ENCODE assay signal across 17 cellular contexts in the genomic region with DNA sequence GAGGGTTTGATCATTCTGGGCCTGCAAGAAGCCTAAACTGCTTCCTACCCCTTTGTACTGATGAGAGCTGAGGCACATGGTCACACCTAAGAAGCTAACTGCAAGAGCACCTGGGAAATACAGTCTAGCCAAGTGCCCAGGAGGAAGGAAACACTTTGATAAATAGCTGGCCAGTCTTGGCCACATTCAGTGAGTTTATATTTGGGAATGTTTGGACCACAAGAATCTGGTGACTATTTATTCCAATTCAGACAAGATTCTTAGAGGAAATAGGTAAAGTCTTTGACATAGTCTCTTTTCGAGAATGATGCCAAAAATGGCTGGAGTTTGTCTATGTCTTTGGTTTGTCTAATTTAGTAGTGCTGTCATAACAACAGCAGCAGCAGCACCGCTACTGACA.
A peak's percentile ranks its signal among the peaks of the same experiment; 100 is the strongest.
DNase-seq lines count a peak whose midpoint lies in the region; ATAC-seq, FAIRE-seq and TF ChIP-seq lines count a peak whose summit lies in the region.
"Had no signal": no experiment of that assay in that cellular context is flagged by ENCODE, and none has a peak within 500 bp of the region (broad histone marks: within the 10 kb centered on the region; RNA-seq: fewer than 3 reads in every experiment).

No MANE protein-coding gene starts in this region.

- ATAC-seq in HG03439 (IDR thresholded peaks at IDR 0.05; ENCODE audit: unreplicated experiment), result no peak
- ATAC-seq: GM12878 had no signal

- H3K4me3 ChIP-seq in mammary epithelial cell (replicated peaks in 1 of 3; ENCODE audit: insufficient read depth in 1 of 3, low read depth in 2 of 3, low read length in 3 of 3) (no peak overlapping the region), keratinocyte (ENCODE audit: control insufficient read depth in 2 of 3, extremely low read depth in 1 of 3, insufficient read depth in 2 of 3, low read depth in 1 of 3, low read length in 3 of 3) (no peak overlapping the region), spleen (no peak overlapping the region)
- H3K4me3 ChIP-seq: BLaER1, GM12878, GM23248 had no signal

- no peak for TF ChIP-seq POLR2A in spleen (IDR thresholded peaks at IDR 0.05)

- dilution Hi-C loops in mammary epithelial cell (cut with HindIII; ENCODE audit: low sequenced_read_pairs) (no loop called here), keratinocyte (cut with MboI; ENCODE audit: extremely low pct_ligation_motif_present, low sequenced_read_pairs) (no loop called here)

- WGBS in mammary epithelial cell (ENCODE audit: low coverage, missing lambda C conversion rate), result 65% methylated on average over 2 of the region's 2 CpGs
- 72 to 93% (median 87%) methylated on average over 2 of the region's 2 CpGs for WGBS in spleen, 5 donors

- H3K9me3 ChIP-seq in mammary epithelial cell (replicated peaks; ENCODE audit: insufficient read depth, low read length) (no peaks in the 10 kb centered on the region), keratinocyte (ENCODE audit: control insufficient read depth, low read depth, low read length) (no peaks in the 10 kb centered on the region), spleen (no peaks in the 10 kb centered on the region)

- no peak overlapping the region for H3K4me3 Mint-ChIP-seq in MCF 10A (ENCODE audit: unreplicated experiment)
- H3K4me3 Mint-ChIP-seq: CD4-positive, CD25-positive, alpha-beta regulatory T cell; IgD-negative memory B cell had no signal

- H3K9me3 Mint-ChIP-seq in MCF 10A (ENCODE audit: unreplicated experiment), result no peaks in the 10 kb centered on the region

- peaks cover 26% of the 10 kb centered on the region for H3K4me1 Mint-ChIP-seq in MCF 10A (ENCODE audit: insufficient read depth, unreplicated experiment)
- H3K4me1 Mint-ChIP-seq: CD4-positive, CD25-positive, alpha-beta regulatory T cell had no signal

- H3K27me3 ChIP-seq in mammary epithelial cell (ENCODE audit: insufficient read depth, low read length), result no peaks in the 10 kb centered on the region
- no peaks in the 10 kb centered on the region for H3K27me3 ChIP-seq in keratinocyte (ENCODE audit: control insufficient read depth, extremely low read depth, insufficient read depth, low read length)
- H3K27me3 ChIP-seq in spleen (replicated peaks in 1 of 7), result peaks cover 0 to 7% (median 0%) of the 10 kb centered on the region in 7 donors
- H3K27me3 ChIP-seq: BLaER1 had no signal

- H3K9ac ChIP-seq in mammary epithelial cell (ENCODE audit: insufficient read depth, low read length) (no peak overlapping the region), keratinocyte (ENCODE audit: control insufficient read depth, extremely low read depth, insufficient read depth, low read length) (no peak overlapping the region)
- H3K9ac ChIP-seq: BLaER1, GM23248 had no signal

- H3K27me3 Mint-ChIP-seq in MCF 10A (ENCODE audit: insufficient read depth, unreplicated experiment), result no peaks in the 10 kb centered on the region
- H3K27me3 Mint-ChIP-seq: CD4-positive, CD25-positive, alpha-beta regulatory T cell had no signal

- H3K4me1 ChIP-seq in mammary epithelial cell (ENCODE audit: insufficient read depth, low read length) (peaks cover 46% of the 10 kb centered on the region), keratinocyte (ENCODE audit: control insufficient read depth, extremely low read depth, insufficient read depth, low read length) (peaks cover 31% of the 10 kb centered on the region), spleen (no peaks in the 10 kb centered on the region)

- H3K27ac ChIP-seq in mammary epithelial cell (ENCODE audit: insufficient read depth, low read depth, low read length) (no peak overlapping the region), keratinocyte (ENCODE audit: control insufficient read depth, insufficient read depth, low read length) (no peak overlapping the region), spleen (no peak overlapping the region)
- H3K27ac ChIP-seq: 22Rv1, BLaER1, GM23248 had no signal

- no peaks in the 10 kb centered on the region for H4K20me1 ChIP-seq in mammary epithelial cell (ENCODE audit: insufficient read depth, low read length)
- no peaks in the 10 kb centered on the region for H4K20me1 ChIP-seq in keratinocyte (ENCODE audit: control insufficient read depth, extremely low read depth, insufficient read depth, low read length)
- H4K20me1 ChIP-seq: BLaER1 had no signal

- CTCF ChIA-PET in mammary epithelial cell (lab: Charles Lee; ENCODE audit: low non-redundant PET) (interaction anchor here (0.7 kb wide), 1 partner anchor 307 kb away, joined by 3 read pairs; no protein-coding TSS in a partner anchor), MCF 10A (lab: Yijun Ruan, JAX) (interaction anchor here (0.6 kb wide), 1 partner anchor 36 kb away, joined by 3 read pairs; no protein-coding TSS in a partner anchor)

- in situ Hi-C loops in mammary epithelial cell (cut with MboI; ENCODE audit: low sequenced_read_pairs in 2 of 2), result no loop called here

- FAIRE-seq in keratinocyte (lab: Jason Lieb, UNC), result peak; percentile 52
- FAIRE-seq: GM12878, GM18507, H54 had no signal

- H3K4me2 ChIP-seq in mammary epithelial cell (ENCODE audit: insufficient read depth, low read depth, low read length), result no peak overlapping the region
- H3K4me2 ChIP-seq in keratinocyte (ENCODE audit: control insufficient read depth, extremely low read depth, insufficient read depth, low read depth, low read length), result no peak overlapping the region

- POLR2A ChIA-PET in MCF 10A (lab: Yijun Ruan, JAX), result interaction anchor here (2.2 kb wide), 1 partner anchor 14 kb away, joined by 4 read pairs; no protein-coding TSS in a partner anchor

- BruUV-seq in mammary epithelial cell (replicated peaks; lab: Mats Ljungman, UMichigan) (no TSS peak), MCF 10A (replicated peaks; lab: Mats Ljungman, UMichigan) (no TSS peak)

- H3K36me3 ChIP-seq in mammary epithelial cell (ENCODE audit: insufficient read depth, low read length), result no peaks in the 10 kb centered on the region
- H3K36me3 ChIP-seq in keratinocyte (ENCODE audit: control insufficient read depth in 2 of 2, extremely low read depth in 1 of 2, insufficient read depth in 2 of 2, low read length in 2 of 2), result no peaks in the 10 kb centered on the region
- H3K36me3 ChIP-seq in spleen, result no peaks in the 10 kb centered on the region

- DNase-seq in mammary epithelial cell, result peak; percentile 63
- no peak for DNase-seq in MCF 10A (ENCODE audit: unreplicated experiment)
- peak; percentile 40 for DNase-seq in amniotic epithelial cell (ENCODE audit: low read depth)
- DNase-seq in keratinocyte (ENCODE audit: low read depth, low spot score), result no peak
- no peak for DNase-seq in NCI-H2081 (lab: John Stamatoyannopoulos, UW)
- no peak for DNase-seq in spleen
- no peak for DNase-seq in DMS114 treated with DMSO at 0.1 percent for 48 hours (lab: John Stamatoyannopoulos, UW; ENCODE audit: unreplicated experiment)
- DNase-seq: AML-193; CD4-positive, CD25-positive, alpha-beta regulatory T cell; GM23248 had no signal

- no peaks in the 10 kb centered on the region for H3K36me3 Mint-ChIP-seq in MCF 10A (ENCODE audit: insufficient read depth, unreplicated experiment)
- H3K36me3 Mint-ChIP-seq: CD4-positive, CD25-positive, alpha-beta regulatory T cell had no signal

- H2AFZ ChIP-seq in mammary epithelial cell (ENCODE audit: low read depth, low read length), result peak overlapping the region; percentile 29
- H2AFZ ChIP-seq in keratinocyte (ENCODE audit: control insufficient read depth, low read length), result no peak overlapping the region
- H2AFZ ChIP-seq: GM23248 had no signal

- intact Hi-C loops in mammary epithelial cell (cut with micrococcal nuclease) (no loop called here), MCF 10A (cut with micrococcal nuclease) (no loop called here), spleen (cut with DNase I; ENCODE audit: low total_unique reads) (no loop called here)

- TF ChIP-seq CTCF in mammary epithelial cell (conservative IDR thresholded peaks at IDR 0.05 in 1 of 2, IDR thresholded peaks at IDR 0.05 in 1 of 2; ENCODE audit: extremely low read depth in 1 of 2, insufficient read depth in 1 of 2, low read depth in 1 of 2, low read length in 2 of 2), result no peak
- no peak for TF ChIP-seq CTCF in MCF 10A (IDR thresholded peaks at IDR 0.05; ENCODE audit: unreplicated experiment)
- no peak for TF ChIP-seq CTCF in keratinocyte (optimal IDR thresholded peaks at IDR 0.05 in 1 of 3, IDR thresholded peaks at IDR 0.05 in 1 of 3, conservative IDR thresholded peaks at IDR 0.05 in 1 of 3; ENCODE audit: extremely low read depth in 1 of 3, insufficient read depth in 2 of 3, low read length in 3 of 3)
- no peak for TF ChIP-seq CTCF in spleen (IDR thresholded peaks at IDR 0.05 in 8 of 11, conservative IDR thresholded peaks at IDR 0.05 in 3 of 11)

- no peaks in the 10 kb centered on the region for H3K9me1 ChIP-seq in keratinocyte (ENCODE audit: control insufficient read depth, extremely low read depth, insufficient read depth, low read length)

- H3K79me2 ChIP-seq in mammary epithelial cell (ENCODE audit: insufficient read depth, low read length) (no peaks in the 10 kb centered on the region), keratinocyte (ENCODE audit: control insufficient read depth, insufficient read depth, low read length) (no peaks in the 10 kb centered on the region)

- no peak overlapping the region for H3K27ac Mint-ChIP-seq in MCF 10A (ENCODE audit: low read depth, unreplicated experiment)
- H3K27ac Mint-ChIP-seq: CD4-positive, CD25-positive, alpha-beta regulatory T cell; IgD-negative memory B cell had no signal

Comparison
In these comparisons a context has a peak if more than half of its experiments do, and no peak if none do; other contexts are left out.
1. DNase-seq: peak in mammary epithelial cell (single experiment) and amniotic epithelial cell (single experiment); none in MCF 10A (single experiment), keratinocyte (single experiment), NCI-H2081 (0 of 2), spleen (single experiment) and DMS114 treated with DMSO at 0.1 percent for 48 hours (single experiment).